Comparison of ENCODE assay signal across 23 cellular contexts in the genomic region with DNA sequence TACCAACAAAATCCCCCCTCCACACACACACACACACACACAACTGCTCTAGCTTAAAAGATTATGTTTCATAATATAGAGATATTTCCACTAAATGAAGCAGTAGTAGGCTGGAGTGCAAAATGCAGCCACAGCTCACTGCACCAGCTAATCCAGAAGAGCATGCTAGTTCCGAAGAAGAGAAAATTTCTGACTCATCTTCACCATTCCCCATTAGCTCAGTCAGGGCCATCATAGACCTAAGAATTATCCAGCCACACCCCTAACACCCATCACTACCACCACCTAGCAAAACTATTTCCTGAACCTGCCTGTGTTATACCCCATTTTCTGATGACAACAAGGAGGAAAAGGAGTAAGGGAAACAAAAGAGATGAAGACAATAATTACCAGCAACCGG.
"Had no signal": no experiment of that assay in that cellular context is flagged by ENCODE, and none has a peak within 500 bp of the region (broad histone marks: within the 10 kb centered on the region; RNA-seq: fewer than 3 reads in every experiment).

No MANE protein-coding gene starts in this region.

- H3K36me3 Mint-ChIP-seq: immature natural killer cell; natural killer cell treated with Interleukin-12 subunit alpha and Interleukin-12 subunit beta and Interleukin-15 and Interleukin-18, amount 100 ng/mL, for 72 hours had no signal

- H3K9me3 ChIP-seq: esophagus muscularis mucosa, lower lobe of right lung, neutrophil, pancreas, right lobe of liver, thyroid gland had no signal

- H3K4me3 Mint-ChIP-seq: effector memory CD8-positive, alpha-beta T cell; immature natural killer cell; natural killer cell treated with Interleukin-12 subunit alpha and Interleukin-12 subunit beta and Interleukin-15 and Interleukin-18, amount 100 ng/mL, for 72 hours; neural crest cell had no signal

- DNase-seq: cerebellar nuclear complex; cortex of kidney; effector memory CD8-positive, alpha-beta T cell; foreskin melanocyte; hypothalamus; immature natural killer cell; islet precursor cell; kidney glomerular epithelial cell; left ventricle myocardium superior; lower lobe of right lung; pancreas; right lobe of liver; small intestine; stimulated activated CD4-positive, alpha-beta T cell treated with anti-CD3 and anti-CD28 coated beads, Interleukin-1b, Interleukin-23, amount 100 ng/mL, for 48 hours; stimulated activated CD4-positive, alpha-beta T cell treated with anti-CD3 and anti-CD28 coated beads, Interleukin-4, amount 100 ng/mL, for 1 hour; stimulated activated CD8-positive, alpha-beta memory T cell treated with anti-CD3 and anti-CD28 coated beads, Interleukin-4, amount 100 ng/mL, for 48 hours; stimulated activated naive CD4-positive, alpha-beta T cell treated with Interleukin-2 at 50 U/mL for 16 hours; stomach; thyroid gland had no signal

- H3K4me1 Mint-ChIP-seq: immature natural killer cell, neural crest cell had no signal

- H3K27me3 Mint-ChIP-seq: effector memory CD8-positive, alpha-beta T cell had no signal

- H3K36me3 ChIP-seq: esophagus muscularis mucosa, lower lobe of right lung, neutrophil, pancreas, right lobe of liver, stomach, thyroid gland had no signal

- H3K4me3 ChIP-seq: esophagus muscularis mucosa, lower lobe of right lung, pancreas, right lobe of liver, stomach, thyroid gland had no signal

- H3K27ac ChIP-seq: esophagus muscularis mucosa, lower lobe of right lung, neutrophil, pancreas, right lobe of liver, stomach, thyroid gland had no signal

- H3K4me1 ChIP-seq: esophagus muscularis mucosa, lower lobe of right lung, pancreas, right lobe of liver, stomach, thyroid gland had no signal

- ATAC-seq: effector memory CD8-positive, alpha-beta T cell; left ventricle myocardium superior; lower lobe of right lung; natural killer cell treated with Interleukin-12 subunit alpha and Interleukin-12 subunit beta and Interleukin-15 and Interleukin-18, amount 100 ng/mL, for 72 hours; pancreas; right lobe of liver had no signal

- H3K27ac Mint-ChIP-seq: effector memory CD8-positive, alpha-beta T cell; immature natural killer cell; natural killer cell treated with Interleukin-12 subunit alpha and Interleukin-12 subunit beta and Interleukin-15 and Interleukin-18, amount 100 ng/mL, for 72 hours had no signal

- H3K27me3 ChIP-seq: esophagus muscularis mucosa, neutrophil, pancreas, right lobe of liver, stomach, thyroid gland had no signal
